Comparison of ENCODE assay signal across 38 cellular contexts in the genomic region with DNA sequence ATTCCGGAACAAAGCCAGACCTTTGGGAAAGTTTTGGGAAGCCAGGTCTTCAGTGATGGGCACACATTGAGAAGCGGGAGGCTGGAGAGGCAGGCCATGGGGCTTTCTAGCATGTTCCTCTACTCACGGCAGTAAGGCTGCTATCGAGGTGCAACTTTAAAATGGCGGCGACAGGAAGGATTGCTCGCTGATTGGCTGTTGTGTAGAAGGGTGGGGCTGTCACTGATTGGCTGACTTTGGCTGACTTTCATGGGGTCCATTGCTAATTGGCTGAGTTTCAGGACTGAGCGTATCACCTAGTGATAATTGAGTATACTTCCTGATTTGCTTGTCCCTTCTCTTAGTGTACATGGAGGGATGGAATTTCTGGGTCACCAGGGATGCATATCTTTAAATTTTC. TPM values are rescaled to one million over a fixed set of nuclear protein-coding genes. Genes with fewer than 3 reads are reported as not detected.
"Had no signal": no experiment of that assay in that cellular context is flagged by ENCODE, and none has a peak within 500 bp of the region (broad histone marks: within the 10 kb centered on the region; RNA-seq: fewer than 3 reads in every experiment).

No MANE protein-coding gene starts in this region.

- H3K27ac ChIP-seq: coronary artery, esophagus muscularis mucosa, foreskin keratinocyte, gastroesophageal sphincter, heart left ventricle, hepatocyte, left lung, neural progenitor cell, parathyroid adenoma, prostate gland, right atrium auricular region, stomach, tibial artery had no signal

- H3K9me3 ChIP-seq: esophagus muscularis mucosa, gastroesophageal sphincter, left lung, mucosa of descending colon, prostate gland, right atrium auricular region, stomach, tibial artery had no signal

- H3K4me3 ChIP-seq: coronary artery, esophagus muscularis mucosa, gastroesophageal sphincter, heart left ventricle, hepatocyte, left lung, mucosa of descending colon, neural progenitor cell, prostate gland, right atrium auricular region, smooth muscle cell, stomach, tibial artery had no signal

- H3K79me2 ChIP-seq: hepatocyte, parathyroid adenoma had no signal

- H3K4me2 ChIP-seq: hepatocyte, neural progenitor cell, smooth muscle cell had no signal

- H3K9ac ChIP-seq: neural progenitor cell, parathyroid adenoma had no signal

- H2AFZ ChIP-seq: hepatocyte, neural progenitor cell, parathyroid adenoma had no signal

- H3K36me3 ChIP-seq: esophagus muscularis mucosa, gastroesophageal sphincter, heart left ventricle, left lung, neural progenitor cell, prostate gland, right atrium auricular region, stomach, tibial artery had no signal

- H3K27me3 ChIP-seq: esophagus muscularis mucosa, foreskin keratinocyte, gastroesophageal sphincter, heart left ventricle, hepatocyte, left lung, neural progenitor cell, right atrium auricular region, stomach, tibial artery had no signal

- ATAC-seq: foreskin keratinocyte; gastroesophageal sphincter; heart left ventricle; left cardiac atrium; left lung; mucosa of descending colon; natural killer cell treated with Interleukin-12 subunit alpha and Interleukin-12 subunit beta and Interleukin-15 and Interleukin-18, amount 100 ng/mL, for 72 hours; sciatic nerve had no signal

- H3K4me1 ChIP-seq: foreskin keratinocyte, neural progenitor cell, prostate gland had no signal

- DNase-seq: dermis blood vessel endothelial cell; effector memory CD4-positive, alpha-beta T cell; foreskin keratinocyte; heart left ventricle; left cardiac atrium; left lung; mesenchymal stem cell; mucosa of descending colon; naive B cell; stimulated activated CD4-positive, alpha-beta T cell treated with anti-CD3 and anti-CD28 coated beads, Interleukin-12 subunit alpha, Interleukin-12 subunit beta, amount 100 ng/mL, for 4 hours; stimulated activated CD4-positive, alpha-beta T cell treated with anti-CD3 and anti-CD28 coated beads, Interleukin-1b, Interleukin-23, amount 100 ng/mL, for 48 hours; stimulated activated CD4-positive, alpha-beta T cell treated with anti-CD3 and anti-CD28 coated beads, Interleukin-4, amount 100 ng/mL, for 1 hour; stimulated activated CD8-positive, alpha-beta memory T cell treated with anti-CD3 and anti-CD28 coated beads, Interleukin-4, amount 100 ng/mL, for 48 hours; stimulated activated naive CD4-positive, alpha-beta T cell; stomach; tibial artery had no signal

RNA-seq across cellular contexts. Expression of gene GLOD5, which starts 19.7 kb away (rescaled TPM):
- total RNA-seq: dermis blood vessel endothelial cell; endothelial cell of umbilical vein; epithelial cell of proximal tubule; esophagus muscularis mucosa; fibroblast of lung; foreskin keratinocyte; gastroesophageal sphincter; heart left ventricle; kidney epithelial cell; left cardiac atrium; lower leg skin; lung microvascular endothelial cell; mesothelial cell of epicardium; natural killer cell treated with Interleukin-12 subunit alpha and Interleukin-12 subunit beta and Interleukin-15 and Interleukin-18, amount 100 ng/mL, for 72 hours; osteoblast; right atrium auricular region; sciatic nerve; smooth muscle cell; stomach; subcutaneous adipose tissue; temporal lobe; urinary bladder had no signal
- polyA plus RNA-seq: endothelial cell of umbilical vein, fibroblast of lung, foreskin keratinocyte, heart left ventricle, hepatocyte, smooth muscle cell, urinary bladder had no signal

RNA-seq across cellular contexts. Expression of gene GATA1, which starts 44.6 kb away (rescaled TPM):
- total RNA-seq: dermis blood vessel endothelial cell, endothelial cell of umbilical vein, epithelial cell of proximal tubule, fibroblast of lung, foreskin keratinocyte, gastroesophageal sphincter, hepatocyte, kidney epithelial cell, left cardiac atrium, lower leg skin, lung microvascular endothelial cell, mesothelial cell of epicardium, osteoblast, prostate gland, smooth muscle cell, temporal lobe, urinary bladder had no signal
- polyA plus RNA-seq: endothelial cell of umbilical vein, fibroblast of lung, foreskin keratinocyte, heart left ventricle, hepatocyte, smooth muscle cell had no signal

RNA-seq across cellular contexts. Expression of gene WAS, which starts 58.2 kb away (rescaled TPM):
- total RNA-seq: dermis blood vessel endothelial cell, epithelial cell of proximal tubule, hepatocyte had no signal
- polyA plus RNA-seq: endothelial cell of umbilical vein had no signal
